In the genomic region with DNA sequence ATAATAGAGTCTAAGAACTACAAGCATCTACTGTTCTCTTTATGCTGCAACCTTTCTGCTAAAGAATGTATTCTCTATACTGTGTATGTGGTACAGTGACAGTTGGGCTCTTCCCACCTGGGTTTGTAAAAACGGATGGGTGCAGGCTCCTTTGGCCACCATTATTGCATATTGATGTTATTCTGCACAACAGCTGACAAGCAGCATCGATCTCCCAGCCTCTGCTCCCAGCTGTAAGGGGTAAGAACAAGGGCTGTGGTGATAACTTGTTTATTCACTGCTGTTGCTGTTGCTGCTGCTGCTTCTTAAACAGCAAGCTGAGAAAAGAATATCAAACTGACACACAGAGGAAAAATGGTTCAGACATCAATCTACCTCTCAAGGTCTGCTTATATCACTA, we compare ENCODE assay signal across 14 cellular contexts. TPM values are rescaled to one million over a fixed set of nuclear protein-coding genes. Genes with fewer than 3 reads are reported as not detected.
DNase-seq lines count a peak whose midpoint lies in the region; ATAC-seq, FAIRE-seq and TF ChIP-seq lines count a peak whose summit lies in the region.
"Had no signal": no experiment of that assay in that cellular context is flagged by ENCODE, and none has a peak within 500 bp of the region (broad histone marks: within the 10 kb centered on the region; RNA-seq: fewer than 3 reads in every experiment).

No MANE protein-coding gene starts in this region.

- TF ChIP-seq EP300 in GM12878 (IDR thresholded peaks at IDR 0.05; ENCODE audit: borderline replicate concordance in 1 of 2, control insufficient read depth in 1 of 2, low read depth in 2 of 2, low read length in 2 of 2): no peak

- no TSS peak for BruUV-seq in MCF 10A (replicated peaks; lab: Mats Ljungman, UMichigan)
- no TSS peak for BruUV-seq in GM12878 (replicated peaks; lab: Mats Ljungman, UMichigan)

- peaks cover 87% of the 10 kb centered on the region for H3K79me2 ChIP-seq in GM12878 (ENCODE audit: control insufficient read depth, insufficient read depth, low read length)

- FAIRE-seq in GM12878 (lab: Jason Lieb, UNC): no peak
- FAIRE-seq: H1 had no signal

- H3K4me2 ChIP-seq in GM12878 (ENCODE audit: control insufficient read depth, insufficient read depth): peak overlapping the region; percentile 82

- in situ Hi-C loops in GM12878 (cut with MboI): no loop called here

- H3K36me3 Mint-ChIP-seq in MCF 10A (ENCODE audit: insufficient read depth, unreplicated experiment): peaks cover 19% of the 10 kb centered on the region
- peaks cover 17% of the 10 kb centered on the region for H3K36me3 Mint-ChIP-seq in activated T-cell treated with anti-CD3 and anti-CD28 coated beads, Interleukin-2, amount 50 U/mL, for 4 hours (ENCODE audit: insufficient read depth)

- H3K27ac Mint-ChIP-seq in MCF 10A (ENCODE audit: low read depth, unreplicated experiment): peak overlapping the region; percentile 99

- WGBS in GM12878 (ENCODE audit: insufficient coverage, insufficient replicate concordance, low lambda C conversion rate, missing lambda C conversion rate): 38% methylated on average over 2 of the region's 2 CpGs
- 8 to 14% methylated on average over 2 of the region's 2 CpGs for WGBS in aorta, 2 donors

- no peak for TF ChIP-seq RAD21 in GM12878 (IDR thresholded peaks at IDR 0.05; ENCODE audit: insufficient read depth, low read depth, low read length)

- CTCF ChIA-PET in MCF 10A (lab: Yijun Ruan, JAX) (interaction anchor here (1.0 to 1.5 kb wide), 3 partner anchors 9 to 95 kb away, joined by 3 to 8 read pairs (median 4); no protein-coding TSS in a partner anchor), GM12878 (lab: Yijun Ruan, JAX) (interaction anchor here (0.6 to 1.4 kb wide), 2 partner anchors 14 to 840 kb away, joined by 3 to 5 read pairs; no protein-coding TSS in a partner anchor)

- H3K27ac ChIP-seq in breast epithelium: no peak overlapping the region
- no peak overlapping the region for H3K27ac ChIP-seq in GM12878 (ENCODE audit: control insufficient read depth, insufficient read depth)
- peak overlapping the region; percentile 74 to 82 for H3K27ac ChIP-seq in aorta (ENCODE audit: low read depth in 1 of 2, low read length in 2 of 2)
- H3K27ac ChIP-seq: thyroid gland had no signal

- no peak overlapping the region for H3K9ac ChIP-seq in GM12878 (ENCODE audit: control insufficient read depth, insufficient read depth, low read length)

- TF ChIP-seq CTCF in MCF 10A (IDR thresholded peaks at IDR 0.05; ENCODE audit: unreplicated experiment) (no peak), breast epithelium (IDR thresholded peaks at IDR 0.05) (no peak), GM12878 (IDR thresholded peaks at IDR 0.05 in 2 of 3, conservative IDR thresholded peaks at IDR 0.05 in 1 of 3; ENCODE audit: control insufficient read depth in 2 of 3, extremely low read depth in 1 of 3, insufficient read depth in 1 of 3, low read depth in 3 of 3, low read length in 3 of 3) (no peak)

- H3K27me3 ChIP-seq in breast epithelium (no peaks in the 10 kb centered on the region), GM12878 (replicated peaks in 1 of 2; ENCODE audit: control insufficient read depth in 2 of 2, insufficient read depth in 2 of 2, low read length in 1 of 2) (no peaks in the 10 kb centered on the region), aorta (ENCODE audit: control insufficient read depth in 1 of 2, insufficient read depth in 2 of 2, low read length in 1 of 2) (no peaks in the 10 kb centered on the region)
- H3K27me3 ChIP-seq: thyroid gland had no signal

- H3K4me3 Mint-ChIP-seq in MCF 10A (ENCODE audit: unreplicated experiment): peak overlapping the region; percentile 33
- no peak overlapping the region for H3K4me3 Mint-ChIP-seq in activated T-cell treated with anti-CD3 and anti-CD28 coated beads, Interleukin-2, amount 50 U/mL, for 4 hours

- no peak overlapping the region for H2AFZ ChIP-seq in GM12878 (ENCODE audit: control insufficient read depth, low read depth, low read length)

- no peak overlapping the region for H3K4me3 ChIP-seq in breast epithelium
- H3K4me3 ChIP-seq in GM12878: no peak overlapping the region; the same call in 1 of the 2 replicates
- H3K4me3 ChIP-seq in aorta (ENCODE audit: low read length in 2 of 2): peak overlapping the region; percentile 67 to 69
- H3K4me3 ChIP-seq: body of pancreas, thyroid gland had no signal

- TF ChIP-seq POLR2A in breast epithelium (IDR thresholded peaks at IDR 0.05) (no peak), GM12878 (IDR thresholded peaks at IDR 0.05; ENCODE audit: low read depth, low read length) (no peak)

- no peaks in the 10 kb centered on the region for H3K27me3 Mint-ChIP-seq in MCF 10A (ENCODE audit: insufficient read depth, unreplicated experiment)
- peaks cover 2% of the 10 kb centered on the region for H3K27me3 Mint-ChIP-seq in activated T-cell treated with anti-CD3 and anti-CD28 coated beads, Interleukin-2, amount 50 U/mL, for 4 hours (ENCODE audit: low read depth)

- SMC1A ChIA-PET in GM12878 (lab: Charles Lee; ENCODE audit: uncharacterized antibody, unreplicated experiment): interaction anchor here (1.1 to 6.7 kb wide), 3 partner anchors 11 to 74 kb away, joined by 3 to 59 read pairs (median 19); a partner anchor contains a TSS

- H3K36me3 ChIP-seq in breast epithelium (no peaks in the 10 kb centered on the region), GM12878 (ENCODE audit: control insufficient read depth in 2 of 2, insufficient read depth in 2 of 2, low read length in 1 of 2) (peaks cover 4 to 17% of the 10 kb centered on the region in 2 experiments), aorta (ENCODE audit: control insufficient read depth in 1 of 2, insufficient read depth in 2 of 2, low read length in 1 of 2) (peaks cover 0 to 3% of the 10 kb centered on the region in 2 donors)
- H3K36me3 ChIP-seq: thyroid gland had no signal

- no peaks in the 10 kb centered on the region for H4K20me1 ChIP-seq in GM12878 (ENCODE audit: control insufficient read depth, insufficient read depth)

- no peaks in the 10 kb centered on the region for H3K9me3 Mint-ChIP-seq in MCF 10A (ENCODE audit: unreplicated experiment)
- no peaks in the 10 kb centered on the region for H3K9me3 Mint-ChIP-seq in activated T-cell treated with anti-CD3 and anti-CD28 coated beads, Interleukin-2, amount 50 U/mL, for 4 hours

- peak; percentile 25 for DNase-seq in MCF 10A (ENCODE audit: unreplicated experiment)
- DNase-seq in breast epithelium (ENCODE audit: low spot score in 2 of 2): no peak
- no peak for DNase-seq in GM12878 (ENCODE audit: low read depth, low spot score)
- DNase-seq in medulla oblongata (ENCODE audit: extremely low spot score): peak; percentile 30
- DNase-seq in aorta: no peak
- DNase-seq in activated gamma-delta T cell (lab: John Stamatoyannopoulos, UW): no peak
- no peak for DNase-seq in NCI-H2029 (lab: John Stamatoyannopoulos, UW)
- DNase-seq in activated T-cell treated with anti-CD3 and anti-CD28 coated beads, Interleukin-2, amount 50 U/mL, for 4 hours: no peak
- DNase-seq: AML-193, NCI-H2081, thyroid gland had no signal

- ATAC-seq in GM12878: peak; percentile 2; the same call in 2 of the 3 replicates
- no peak for ATAC-seq in aorta (ENCODE audit: low FRiP score)
- no peak for ATAC-seq in activated T-cell treated with anti-CD3 and anti-CD28 coated beads, Interleukin-2, amount 50 U/mL, for 4 hours
- ATAC-seq: body of pancreas had no signal

- intact Hi-C loops in MCF 10A (cut with micrococcal nuclease): no loop called here
- intact Hi-C loops in breast epithelium (cut with DNase I; ENCODE audit: low total_unique reads): no loop called here
- intact Hi-C loops in GM12878 (cut with micrococcal nuclease; ENCODE audit: unreplicated experiment): no loop called here
- intact Hi-C loops in aorta (cut with DNase I): loop anchor here in 1 of 2 donors (2.0 kb wide), 1 partner anchor 75 kb away; a partner anchor contains a TSS

- POLR2A ChIA-PET in MCF 10A (lab: Yijun Ruan, JAX) (interaction anchor here (0.6 to 21.3 kb wide), 8 partner anchors 9 to 236 kb away, joined by 3 to 429 read pairs (median 6); a partner anchor contains a TSS), GM12878 (lab: Charles Lee) (interaction anchor here (2.5 kb wide), 1 partner anchor 10 kb away, joined by 14 read pairs; no protein-coding TSS in a partner anchor)

- H3K9me3 ChIP-seq in breast epithelium (no peaks in the 10 kb centered on the region), GM12878 (replicated peaks; ENCODE audit: control insufficient read depth, insufficient read depth, low read length) (no peaks in the 10 kb centered on the region), aorta (ENCODE audit: control insufficient read depth, low read length) (no peaks in the 10 kb centered on the region)
- H3K9me3 ChIP-seq: body of pancreas, thyroid gland had no signal

- H3K4me1 ChIP-seq in breast epithelium: no peaks in the 10 kb centered on the region
- peaks cover 8% of the 10 kb centered on the region; the same call in 1 of the 2 replicates for H3K4me1 ChIP-seq in GM12878 (ENCODE audit: control insufficient read depth, insufficient read depth, low read length)
- H3K4me1 ChIP-seq in aorta (ENCODE audit: control insufficient read depth in 1 of 2, insufficient read depth in 2 of 2, low read length in 2 of 2): peaks cover 0 to 2% of the 10 kb centered on the region in 2 donors
- H3K4me1 ChIP-seq: thyroid gland had no signal

- RAD21 ChIA-PET in GM12878 (lab: Charles Lee; ENCODE audit: unreplicated experiment): interaction anchor here (0.9 to 1.2 kb wide), 2 partner anchors 13 to 74 kb away, joined by 3 to 4 read pairs; no protein-coding TSS in a partner anchor

- H3K4me1 Mint-ChIP-seq in MCF 10A (ENCODE audit: insufficient read depth, unreplicated experiment): peaks cover 28% of the 10 kb centered on the region
- peaks cover 33% of the 10 kb centered on the region for H3K4me1 Mint-ChIP-seq in activated T-cell treated with anti-CD3 and anti-CD28 coated beads, Interleukin-2, amount 50 U/mL, for 4 hours (ENCODE audit: low read depth)

RNA-seq across cellular contexts. Expression of a gene that starts 56.2 kb away (rescaled TPM):
- total RNA-seq in MCF 10A (2022): 0.28 and 0.49 TPM in 2 replicates
- total RNA-seq in breast epithelium: 1 to 10 TPM; 1.6 to 2.6 (median 1.8) TPM
- total RNA-seq in GM12878 (2013; cell fraction: nucleolus; rRNA removed): 4.7 and 6.5 TPM in 2 replicates
- 0.62 and 1.6 TPM in 2 replicates for total RNA-seq in GM12878 (2014; rRNA removed)
- total RNA-seq in GM12878 (2014; rRNA removed; fragmentation: Illumina TruSeq; extraction: Trizol): 1.4 and 1.6 TPM in 2 replicates
- total RNA-seq in GM12878 (2021): 0.27 and 0.44 TPM in 2 replicates
- polyA plus RNA-seq in GM12878 (2011; ENCODE audit: low read depth): 0.37 TPM
- 1.2 and 1.5 TPM in 2 replicates for polyA plus RNA-seq in GM12878 (2011; rRNA removed)
- 0.70 and 1.2 TPM in 2 replicates for polyA plus RNA-seq in GM12878 (2011; cell fraction: cytosol; rRNA removed)
- 0.85 and 0.95 TPM in 2 replicates for polyA plus RNA-seq in GM12878 (2011; cell fraction: nucleus; rRNA removed)
- polyA plus RNA-seq in GM12878 (2012): 0.49 and 0.54 TPM in 2 replicates
- polyA plus RNA-seq in GM12878 (2014; fragmentation: Illumina TruSeq; extraction: Trizol): 1.0 and 2.1 TPM in 2 replicates
- under 1 TPM; 0.45 to 0.53 TPM for polyA plus RNA-seq in GM12878 (2014; fragmentation: Nextera tagmentation; extraction: Ambion mirVana)
- 1.1 and 1.4 TPM in 2 replicates for polyA plus RNA-seq in GM12878 (2014; rRNA removed)
- under 1 TPM; 0.37 to 0.40 TPM for polyA plus RNA-seq in GM12878 (2016; fragmentation: Nextera tagmentation; extraction: Ambion mirVana)
- polyA minus RNA-seq in GM12878 (2011; rRNA and poly(A)+ RNA removed): 6.0 and 7.4 TPM in 2 replicates
- polyA minus RNA-seq in GM12878 (2011; cell fraction: cytosol; rRNA and poly(A)+ RNA removed): 0.94 and 1.2 TPM in 2 replicates
- polyA minus RNA-seq in GM12878 (2011; cell fraction: nucleus; rRNA and poly(A)+ RNA removed): 2.4 and 3.1 TPM in 2 replicates
- under 1 TPM in 1 of 2 donors, not detected in 1; 0.45 TPM for total RNA-seq in aorta
- polyA plus RNA-seq in aorta: 1 to 10 TPM in 1 of 2 donors, not detected in 1; 1.7 TPM
- under 1 TPM; 0.18 to 0.82 (median 0.42) TPM for total RNA-seq in activated T-cell treated with anti-CD3 and anti-CD28 coated beads, Interleukin-2, amount 50 U/mL, for 4 hours
- total RNA-seq: kidney epithelial cell had no signal

Comparison
In these comparisons a context has a peak if more than half of its experiments do, and no peak if none do; other contexts are left out.
1. DNase-seq: peak in MCF 10A (single experiment) and medulla oblongata (single experiment); none in breast epithelium (0 of 2), GM12878 (single experiment), aorta (0 of 2), activated gamma-delta T cell (single experiment), NCI-H2029 (single experiment) and activated T-cell treated with anti-CD3 and anti-CD28 coated beads, Interleukin-2, amount 50 U/mL, for 4 hours (single experiment).
2. H3K27ac ChIP-seq: peak in aorta (2 of 2); none in breast epithelium (0 of 2) and GM12878 (single experiment).
3. H3K4me3 ChIP-seq: peak in aorta (2 of 2); none in breast epithelium (0 of 3) and GM12878 (single experiment).